ENCODE assay signal across 8 cellular contexts in genomic region chr1:201828451-201828819, GRCh38. TPM values are rescaled to one million over a fixed set of nuclear protein-coding genes. Genes with fewer than 3 reads are reported as not detected.
DNase-seq lines count a peak whose midpoint lies in the region; ATAC-seq and TF ChIP-seq lines count a peak whose summit lies in the region.

No MANE protein-coding gene starts in this region.

- 85 to 90% methylated on average over 3 of the region's 3 CpGs for WGBS in endodermal cell (ENCODE audit: insufficient coverage in 1 of 2, insufficient read length in 1 of 2), 2 experiments

- CTCF ChIA-PET in activated CD4-positive, alpha-beta T cell treated with anti-CD3 and anti-CD28 coated beads for 36 hours (lab: Charles Lee): interaction anchor here (1.0 to 3.0 kb wide), 4 partner anchors 9 to 315 kb away, joined by 3 to 11 read pairs (median 5); no protein-coding TSS in a partner anchor
- CTCF ChIA-PET in Panc1 (lab: Charles Lee): interaction anchor here (0.6 kb wide), 1 partner anchor 172 kb away, joined by 3 read pairs; no protein-coding TSS in a partner anchor

- in situ Hi-C loops in Panc1 (cut with HindIII; ENCODE audit: low pct_unique_long_range_greater_than_20kb, low sequenced_read_pairs): no loop called here

- no peaks in the 10 kb centered on the region for H3K9me3 Mint-ChIP-seq in activated CD4-positive, alpha-beta T cell treated with anti-CD3 and anti-CD28 coated beads for 36 hours (ENCODE audit: low read depth)
- no peaks in the 10 kb centered on the region for H3K9me3 Mint-ChIP-seq in endodermal cell
- H3K9me3 Mint-ChIP-seq in stimulated activated effector memory CD8-positive, alpha-beta T cell treated with anti-CD3 and anti-CD28 coated beads, Interleukin-12 subunit alpha, Interleukin-12 subunit beta, amount 100 ng/mL, for 72 hours: no peaks in the 10 kb centered on the region

- TF ChIP-seq CTCF in Panc1 (IDR thresholded peaks at IDR 0.05) (no peak), endodermal cell (conservative IDR thresholded peaks at IDR 0.05) (no peak)

- POLR2A ChIA-PET in activated CD4-positive, alpha-beta T cell treated with anti-CD3 and anti-CD28 coated beads for 36 hours (lab: Charles Lee): no interaction called here
- POLR2A ChIA-PET in Panc1 (lab: Charles Lee): no interaction called here

- DNase-seq in activated CD4-positive, alpha-beta T cell treated with anti-CD3 and anti-CD28 coated beads for 36 hours: no peak
- DNase-seq in activated CD4-positive, alpha-beta T cell treated with anti-CD3 and anti-CD28 coated beads, Interleukin-2, amount 50 U/mL, for 4 hours: no peak
- DNase-seq in Panc1 (ENCODE audit: low read depth, low spot score): no peak
- no peak for DNase-seq in endodermal cell
- no peak for DNase-seq in stimulated activated effector memory CD8-positive, alpha-beta T cell treated with anti-CD3 and anti-CD28 coated beads, Interleukin-12 subunit alpha, Interleukin-12 subunit beta, amount 100 ng/mL, for 72 hours (ENCODE audit: low spot score in 2 of 2)
- no peak for DNase-seq in central memory CD4-positive, alpha-beta T cell
- DNase-seq in NCI-H69 (lab: John Stamatoyannopoulos, UW): no peak
- DNase-seq in activated CD4-positive, CD25-positive, alpha-beta regulatory T cell treated with anti-CD3 and anti-CD28 coated beads, Interleukin-2, amount 50 U/mL, for 72 hours: no peak

- H3K27ac Mint-ChIP-seq in activated CD4-positive, alpha-beta T cell treated with anti-CD3 and anti-CD28 coated beads for 36 hours: peak overlapping the region; percentile 51
- peak overlapping the region; percentile 15 for H3K27ac Mint-ChIP-seq in endodermal cell
- H3K27ac Mint-ChIP-seq in stimulated activated effector memory CD8-positive, alpha-beta T cell treated with anti-CD3 and anti-CD28 coated beads, Interleukin-12 subunit alpha, Interleukin-12 subunit beta, amount 100 ng/mL, for 72 hours: peak overlapping the region; percentile 97

- H3K9me3 ChIP-seq in Panc1 (ENCODE audit: control insufficient read depth, insufficient read depth, low read depth, low read length) (no peaks in the 10 kb centered on the region), endodermal cell (ENCODE audit: control insufficient read depth, low read length) (no peaks in the 10 kb centered on the region)

- H3K36me3 Mint-ChIP-seq in activated CD4-positive, alpha-beta T cell treated with anti-CD3 and anti-CD28 coated beads for 36 hours (ENCODE audit: low read depth): peaks cover 10% of the 10 kb centered on the region
- peaks cover 7% of the 10 kb centered on the region for H3K36me3 Mint-ChIP-seq in endodermal cell (ENCODE audit: low read depth)
- H3K36me3 Mint-ChIP-seq in stimulated activated effector memory CD8-positive, alpha-beta T cell treated with anti-CD3 and anti-CD28 coated beads, Interleukin-12 subunit alpha, Interleukin-12 subunit beta, amount 100 ng/mL, for 72 hours: peaks cover 29% of the 10 kb centered on the region

- H3K4me1 ChIP-seq in Panc1 (ENCODE audit: control insufficient read depth, insufficient read depth, low read length): peaks cover 24% of the 10 kb centered on the region
- peaks cover 3% of the 10 kb centered on the region for H3K4me1 ChIP-seq in endodermal cell (ENCODE audit: control insufficient read depth, insufficient read depth, low read length)

- no peaks in the 10 kb centered on the region; the same call in 1 of the 2 replicates for H3K36me3 ChIP-seq in Panc1 (ENCODE audit: control insufficient read depth, insufficient read depth, low read length)
- H3K36me3 ChIP-seq in endodermal cell (ENCODE audit: control insufficient read depth, insufficient read depth, low read length): no peaks in the 10 kb centered on the region

- ATAC-seq in activated CD4-positive, alpha-beta T cell treated with anti-CD3 and anti-CD28 coated beads for 36 hours: no peak
- ATAC-seq in Panc1: no peak
- ATAC-seq in stimulated activated effector memory CD8-positive, alpha-beta T cell treated with anti-CD3 and anti-CD28 coated beads, Interleukin-12 subunit alpha, Interleukin-12 subunit beta, amount 100 ng/mL, for 72 hours: no peak

- H3K4me3 Mint-ChIP-seq in activated CD4-positive, alpha-beta T cell treated with anti-CD3 and anti-CD28 coated beads for 36 hours: peak overlapping the region; percentile 99
- H3K4me3 Mint-ChIP-seq in endodermal cell: peak overlapping the region; percentile 98
- peak overlapping the region; percentile 91 for H3K4me3 Mint-ChIP-seq in stimulated activated effector memory CD8-positive, alpha-beta T cell treated with anti-CD3 and anti-CD28 coated beads, Interleukin-12 subunit alpha, Interleukin-12 subunit beta, amount 100 ng/mL, for 72 hours

- no TSS peak for BruUV-seq in Panc1 (replicated peaks; lab: Mats Ljungman, UMichigan)

- H3K27me3 Mint-ChIP-seq in activated CD4-positive, alpha-beta T cell treated with anti-CD3 and anti-CD28 coated beads for 36 hours: no peaks in the 10 kb centered on the region
- no peaks in the 10 kb centered on the region for H3K27me3 Mint-ChIP-seq in endodermal cell (ENCODE audit: insufficient read depth)

- H3K4me3 ChIP-seq in Panc1 (ENCODE audit: low read depth in 2 of 2, low read length in 2 of 2) (peak overlapping the region; percentile 19 to 83; a peak in 3 of 4 replicates), endodermal cell (ENCODE audit: low read length) (peak overlapping the region; percentile 93)

- H3K27ac ChIP-seq in Panc1 (ENCODE audit: low read length): 0 out of 2 replicates have a peak overlapping the region, but pooled peaks have one; percentile 39
- H3K27ac ChIP-seq in endodermal cell (ENCODE audit: low read depth, low read length): no peak overlapping the region

- H3K9ac ChIP-seq in endodermal cell (ENCODE audit: extremely low read depth, low read length, poor library complexity, severe bottlenecking): no peak overlapping the region

- peaks cover 36% of the 10 kb centered on the region for H3K4me1 Mint-ChIP-seq in activated CD4-positive, alpha-beta T cell treated with anti-CD3 and anti-CD28 coated beads for 36 hours
- peaks cover 22% of the 10 kb centered on the region for H3K4me1 Mint-ChIP-seq in endodermal cell
- H3K4me1 Mint-ChIP-seq in stimulated activated effector memory CD8-positive, alpha-beta T cell treated with anti-CD3 and anti-CD28 coated beads, Interleukin-12 subunit alpha, Interleukin-12 subunit beta, amount 100 ng/mL, for 72 hours: peaks cover 28% of the 10 kb centered on the region

- intact Hi-C loops in activated CD4-positive, alpha-beta T cell treated with anti-CD3 and anti-CD28 coated beads for 36 hours (cut with DNase I, micrococcal nuclease): loop anchor here in 1 of 2 experiments (2.0 to 5.0 kb wide), 3 partner anchors 658 to 1179 kb away; partner anchors contain the start of gene TMEM183A
- intact Hi-C loops in Panc1 (cut with micrococcal nuclease; ENCODE audit: unreplicated experiment): no loop called here

- H3K27me3 ChIP-seq in Panc1 (ENCODE audit: control insufficient read depth, insufficient read depth, low read length) (no peaks in the 10 kb centered on the region), endodermal cell (ENCODE audit: control insufficient read depth, insufficient read depth, low read length, poor library complexity, severe bottlenecking) (no peaks in the 10 kb centered on the region)

RNA-seq across cellular contexts. Expression of gene IPO9, which starts 0.5 kb away (rescaled TPM):
- total RNA-seq in activated CD4-positive, alpha-beta T cell treated with anti-CD3 and anti-CD28 coated beads for 36 hours: 10 to 100 TPM; 65.1 to 66.0 TPM
- total RNA-seq in Panc1 (2021; ENCODE audit: unreplicated experiment): 106 TPM
- 65.7 TPM for polyA plus RNA-seq in Panc1 (2012; ENCODE audit: insufficient read length)
- 100 to 1,000 TPM; 108 to 133 TPM for total RNA-seq in endodermal cell
- polyA plus RNA-seq in endodermal cell (2013, experiment 1 of 2): 89.7 TPM
- polyA plus RNA-seq in endodermal cell (2013, experiment 2 of 2): 83.8 TPM

Comparison
In these comparisons a context has a peak if more than half of its experiments do, and no peak if none do; other contexts are left out.
1. H3K27ac Mint-ChIP-seq: peak in every context shown above with its lines; median percentile 97 in stimulated activated effector memory CD8-positive, alpha-beta T cell treated with anti-CD3 and anti-CD28 coated beads, Interleukin-12 subunit alpha, Interleukin-12 subunit beta, amount 100 ng/mL, for 72 hours; 51 in activated CD4-positive, alpha-beta T cell treated with anti-CD3 and anti-CD28 coated beads for 36 hours; 15 in endodermal cell.